In the genomic region with DNA sequence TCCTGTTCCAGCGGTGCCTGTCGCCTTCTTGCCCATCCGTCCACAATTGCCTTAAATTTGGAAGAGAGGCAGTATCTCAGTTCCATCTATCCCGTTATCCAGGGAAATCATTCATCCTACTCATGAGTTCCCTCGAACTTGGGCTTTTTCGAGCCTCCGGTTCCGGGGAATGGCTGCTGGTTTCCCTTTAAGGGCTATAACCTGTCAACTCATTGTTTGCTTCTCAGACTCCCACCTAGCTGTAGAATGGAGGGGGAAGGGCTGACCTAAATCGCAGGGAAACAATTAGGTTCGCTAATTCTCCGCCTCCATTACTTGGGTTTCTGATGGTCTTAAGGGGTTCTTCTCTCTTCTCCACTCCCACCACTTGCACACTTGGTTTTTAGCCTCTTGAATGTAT, we compare ENCODE assay signal across 8 cellular contexts. TPM values are rescaled to one million over a fixed set of nuclear protein-coding genes. Genes with fewer than 3 reads are reported as not detected.
DNase-seq lines count a peak whose midpoint lies in the region; ATAC-seq and TF ChIP-seq lines count a peak whose summit lies in the region.

No MANE protein-coding gene starts in this region.

- H3K27ac ChIP-seq in skin epidermis (no peak overlapping the region), foreskin keratinocyte (no peak overlapping the region), prostate gland (no peak overlapping the region)

- H3K9me3 ChIP-seq in prostate gland: no peaks in the 10 kb centered on the region

- H3K4me3 ChIP-seq in skin epidermis: peak overlapping the region; percentile 25 to 49 (median 38)
- peak overlapping the region in 1 of 2 donors; percentile 38 for H3K4me3 ChIP-seq in prostate gland

- intact Hi-C loops in prostate gland (cut with DNase I): no loop called here

- in situ Hi-C loops in ACHN (cut with HindIII; ENCODE audit: low pct_ligation_motif_present, low pct_unique_long_range_greater_than_20kb, low sequenced_read_pairs): no loop called here

- peak; percentile 44 for DNase-seq in NCI-H2227 (lab: John Stamatoyannopoulos, UW; ENCODE audit: unreplicated experiment)
- no peak for DNase-seq in NCI-H2227 treated with DMSO at 0.1 percent for 48 hours (lab: John Stamatoyannopoulos, UW)
- peak; percentile 17 for DNase-seq in SK-N-DZ (ENCODE audit: low spot score)
- peak; percentile 13 for DNase-seq in globus pallidus (ENCODE audit: low spot score)
- DNase-seq in foreskin keratinocyte: no peak
- DNase-seq in ACHN: no peak
- no peak for DNase-seq in prostate gland (ENCODE audit: low spot score)

- TF ChIP-seq CTCF in foreskin keratinocyte (conservative IDR thresholded peaks at IDR 0.05): no peak
- no peak for TF ChIP-seq CTCF in prostate gland (IDR thresholded peaks at IDR 0.05)

- H3K27me3 ChIP-seq in foreskin keratinocyte: peaks cover 75% of the 10 kb centered on the region
- no peaks in the 10 kb centered on the region for H3K27me3 ChIP-seq in prostate gland (replicated peaks; ENCODE audit: insufficient read depth)

- no peaks in the 10 kb centered on the region for H3K4me1 ChIP-seq in foreskin keratinocyte
- H3K4me1 ChIP-seq in prostate gland (replicated peaks): no peaks in the 10 kb centered on the region

- TF ChIP-seq POLR2A in prostate gland (IDR thresholded peaks at IDR 0.05): no peak

- 47% methylated on average over 11 of the region's 11 CpGs for WGBS in prostate gland

- no peaks in the 10 kb centered on the region for H3K36me3 ChIP-seq in prostate gland

- no peak for ATAC-seq in foreskin keratinocyte

RNA-seq across cellular contexts. Expression of gene UCHL1, which starts 1.2 kb away (rescaled TPM):
- 2,506 and 2,812 TPM in 2 replicates for polyA plus RNA-seq in SK-N-DZ (2014; cell fraction: cytosol; rRNA removed)
- 4,720 and 4,854 TPM in 2 replicates for polyA plus RNA-seq in SK-N-DZ (2014; cell fraction: nucleus; rRNA removed)
- total RNA-seq in foreskin keratinocyte (5.2 and 7.5 TPM in 2 replicates), prostate gland (10 to 100 TPM; 11.6 to 61.5 TPM)
- 5.2 and 7.9 TPM in 2 replicates for polyA plus RNA-seq in foreskin keratinocyte

RNA-seq across cellular contexts. Expression of gene APBB2, which starts 43.6 kb away (rescaled TPM):
- polyA plus RNA-seq in SK-N-DZ (2014; cell fraction: cytosol; rRNA removed): 31.1 and 42.5 TPM in 2 replicates
- polyA plus RNA-seq in SK-N-DZ (2014; cell fraction: nucleus; rRNA removed): 28.4 and 33.8 TPM in 2 replicates
- total RNA-seq in foreskin keratinocyte (52.4 and 52.6 TPM in 2 replicates), prostate gland (10 to 100 TPM; 17.4 to 56.6 TPM)
- 11.3 and 12.1 TPM in 2 replicates for polyA plus RNA-seq in foreskin keratinocyte

Comparison
In these comparisons a context has a peak if more than half of its experiments do, and no peak if none do; other contexts are left out.
1. DNase-seq: peak in NCI-H2227 (single experiment), SK-N-DZ (single experiment) and globus pallidus (single experiment); none in NCI-H2227 treated with DMSO at 0.1 percent for 48 hours (single experiment), foreskin keratinocyte (0 of 2), ACHN (single experiment) and prostate gland (single experiment).